In the genomic region with DNA sequence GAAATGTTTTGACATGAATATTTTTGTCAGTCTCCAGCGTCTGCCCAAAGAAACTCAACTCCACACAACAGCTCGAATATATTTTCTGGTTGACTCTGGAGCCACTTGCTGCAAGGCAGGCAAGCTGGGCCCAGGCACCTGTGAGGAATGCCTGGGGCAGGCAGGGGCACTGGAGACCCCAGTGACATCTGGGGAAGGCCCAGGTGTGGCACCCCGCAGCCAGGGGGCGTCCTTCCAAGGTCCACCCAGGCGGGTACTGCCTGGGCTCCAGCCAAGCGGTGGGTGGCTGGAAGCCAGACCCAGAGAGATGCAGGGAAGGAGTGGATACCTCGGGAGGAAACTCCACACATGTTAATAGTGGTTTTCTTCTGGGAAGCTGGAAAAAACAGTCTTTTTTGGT, we compare ENCODE assay signal across 26 cellular contexts.
DNase-seq lines count a peak whose midpoint lies in the region; ATAC-seq, FAIRE-seq and TF ChIP-seq lines count a peak whose summit lies in the region.
"Had no signal": no experiment of that assay in that cellular context is flagged by ENCODE, and none has a peak within 500 bp of the region (broad histone marks: within the 10 kb centered on the region; RNA-seq: fewer than 3 reads in every experiment).

No MANE protein-coding gene starts in this region.

- dilution Hi-C loops in IMR-90 (cut with HindIII; ENCODE audit: low sequenced_read_pairs, unreplicated experiment) = no loop called here

- H2BK12ac ChIP-seq in H1 (ENCODE audit: low read depth, low read length) = no peak overlapping the region

- no peaks in the 10 kb centered on the region for H3K23me2 ChIP-seq in H1 (ENCODE audit: low read depth, low read length)

- no peak for TF ChIP-seq POLR2A in IMR-90 (IDR thresholded peaks at IDR 0.05; ENCODE audit: low read depth, low read length)
- no peak for TF ChIP-seq POLR2A in H1 (IDR thresholded peaks at IDR 0.05; ENCODE audit: control extremely low read depth in 1 of 2, low read depth in 2 of 2, low read length in 2 of 2)
- no peak for TF ChIP-seq POLR2A in testis (IDR thresholded peaks at IDR 0.05)
- TF ChIP-seq POLR2A in ovary (IDR thresholded peaks at IDR 0.05) = no peak

- H3K27ac ChIP-seq in right atrium auricular region = no peak overlapping the region
- H3K27ac ChIP-seq in IMR-90 (ENCODE audit: insufficient read depth, low read length) = no peak overlapping the region
- no peak overlapping the region for H3K27ac ChIP-seq in H1 (ENCODE audit: low read depth, low read length)
- H3K27ac ChIP-seq in testis = no peak overlapping the region
- H3K27ac ChIP-seq in ovary = no peak overlapping the region
- H3K27ac ChIP-seq: ascending aorta, gastrocnemius medialis, left lung had no signal

- H3K9me3 ChIP-seq in right atrium auricular region (peaks cover 4 to 22% of the 10 kb centered on the region in 2 donors), IMR-90 (ENCODE audit: control insufficient read depth, insufficient read depth, low read length) (peaks cover 6% of the 10 kb centered on the region), H1 (ENCODE audit: insufficient read depth in 2 of 2, low read depth in 1 of 2, low read length in 1 of 2) (peaks cover 11 to 14% of the 10 kb centered on the region in 2 experiments; a peak in 3 of 4 replicates), testis (no peaks in the 10 kb centered on the region), ovary (no peaks in the 10 kb centered on the region)
- H3K9me3 ChIP-seq: gastrocnemius medialis, SK-N-SH had no signal

- in situ Hi-C loops in IMR-90 (cut with MboI; ENCODE audit: low sequenced_read_pairs) = no loop called here

- H3K18ac ChIP-seq in IMR-90 (ENCODE audit: low read depth, low read length) (no peak overlapping the region), H1 (ENCODE audit: extremely low read depth, low read length) (no peak overlapping the region)

- FAIRE-seq in H1 (lab: Jason Lieb, UNC) = no peak

- H3K36me3 ChIP-seq in right atrium auricular region (no peaks in the 10 kb centered on the region), IMR-90 (ENCODE audit: control insufficient read depth, insufficient read depth, low read length) (no peaks in the 10 kb centered on the region), H1 (ENCODE audit: control insufficient read depth in 2 of 4, insufficient read depth in 4 of 4, low read length in 3 of 4) (no peaks in the 10 kb centered on the region), testis (ENCODE audit: low read depth, missing control alignments) (no peaks in the 10 kb centered on the region), ovary (no peaks in the 10 kb centered on the region)
- H3K36me3 ChIP-seq: ascending aorta, gastrocnemius medialis, left lung, stomach had no signal

- H4K91ac ChIP-seq in IMR-90 (ENCODE audit: insufficient read depth, low read depth, low read length) (no peak overlapping the region), H1 (replicated peaks; ENCODE audit: insufficient read length, low read length) (no peak overlapping the region)

- no peaks in the 10 kb centered on the region for H3K79me1 ChIP-seq in IMR-90 (ENCODE audit: low read depth in 1 of 2, low read length in 2 of 2)
- H3K79me1 ChIP-seq in H1 (ENCODE audit: low read depth, low read length) = no peaks in the 10 kb centered on the region

- no peak for TF ChIP-seq EP300 in H1 (IDR thresholded peaks at IDR 0.05; ENCODE audit: borderline replicate concordance in 1 of 2, low read depth in 2 of 2, low read length in 2 of 2)
- no peak for TF ChIP-seq EP300 in ovary (IDR thresholded peaks at IDR 0.05)

- intact Hi-C loops in Right ventricle myocardium inferior (cut with DNase I) = no loop called here
- intact Hi-C loops in IMR-90 (cut with micrococcal nuclease) = no loop called here
- intact Hi-C loops in testis (cut with DNase I; ENCODE audit: low total_unique reads) = no loop called here
- intact Hi-C loops in ovary (cut with DNase I) = no loop called here

- H3K79me2 ChIP-seq in H1 (ENCODE audit: control insufficient read depth in 1 of 2, insufficient read depth in 2 of 2, low read length in 2 of 2) = no peaks in the 10 kb centered on the region

- H3K4me1 ChIP-seq in right atrium auricular region (no peaks in the 10 kb centered on the region), IMR-90 (ENCODE audit: control insufficient read depth, insufficient read depth, low read length) (no peaks in the 10 kb centered on the region), H1 (replicated peaks in 1 of 4; ENCODE audit: control insufficient read depth in 3 of 4, insufficient read depth in 4 of 4, low read length in 3 of 4) (no peaks in the 10 kb centered on the region), testis (no peaks in the 10 kb centered on the region), ovary (ENCODE audit: insufficient read depth) (no peaks in the 10 kb centered on the region)
- H3K4me1 ChIP-seq: ascending aorta, gastrocnemius medialis, left lung had no signal

- CTCF ChIA-PET in IMR-90 (lab: Yijun Ruan, JAX) = interaction anchor here (0.6 to 0.9 kb wide), 2 partner anchors 456 to 1413 kb away, joined by 3 read pairs; no protein-coding TSS in a partner anchor
- CTCF ChIA-PET in H1 (lab: Charles Lee; ENCODE audit: partially characterized antibody) = interaction anchor here (0.9 to 6.2 kb wide), 3 partner anchors 17 to 25 kb away, joined by 3 to 31 read pairs (median 5); no protein-coding TSS in a partner anchor

- H3K14ac ChIP-seq in IMR-90 (replicated peaks; ENCODE audit: low read depth, low read length) (no peak overlapping the region), H1 (ENCODE audit: insufficient read length) (no peak overlapping the region)

- no peak overlapping the region for H3K4me3 Mint-ChIP-seq in type B pancreatic cell
- H3K4me3 Mint-ChIP-seq: activated CD4-positive, alpha-beta memory T cell treated with anti-CD3 and anti-CD28 coated beads for 36 hours; activated naive CD8-positive, alpha-beta T cell treated with anti-CD3 and anti-CD28 coated beads, Interleukin-2, amount 10 ng/mL, durations not matched to agents 7 days and 5 days; B cell; CD8-positive, alpha-beta memory T cell; T-helper 1 cell treated with Interleukin-12 subunit alpha and Interleukin-12 subunit beta and Interleukin-4 antibody, amounts not matched to agents 30 μg/mL and 1 μg/mL, for 36 hours had no signal

- H2BK5ac ChIP-seq in IMR-90 (ENCODE audit: low read depth, low read length, poor library complexity, severe bottlenecking) (no peak overlapping the region), H1 (ENCODE audit: low read depth, low read length) (no peak overlapping the region)

- no peak overlapping the region for H4K5ac ChIP-seq in IMR-90 (ENCODE audit: low read depth, low read length)
- H4K5ac ChIP-seq in H1 (ENCODE audit: insufficient read length, low read depth, low read length) = no peak overlapping the region

- H3K9me3 Mint-ChIP-seq in type B pancreatic cell = no peaks in the 10 kb centered on the region

- no peaks in the 10 kb centered on the region for H3K36me3 Mint-ChIP-seq in type B pancreatic cell
- H3K36me3 Mint-ChIP-seq: activated CD4-positive, alpha-beta memory T cell treated with anti-CD3 and anti-CD28 coated beads for 36 hours; activated naive CD8-positive, alpha-beta T cell treated with anti-CD3 and anti-CD28 coated beads, Interleukin-2, amount 10 ng/mL, durations not matched to agents 7 days and 5 days; CD8-positive, alpha-beta memory T cell had no signal

- H2AK5ac ChIP-seq in IMR-90 (ENCODE audit: low read depth, low read length) (no peak overlapping the region), H1 (ENCODE audit: low read depth, low read length) (no peak overlapping the region)

- H3K56ac ChIP-seq in IMR-90 (ENCODE audit: extremely low read depth, insufficient read depth, low read length) = no peak overlapping the region
- H3K56ac ChIP-seq in H1 (replicated peaks; ENCODE audit: insufficient read length, low read depth, low read length) = no peak overlapping the region

- H3K4me3 ChIP-seq in right atrium auricular region (no peak overlapping the region), IMR-90 (ENCODE audit: insufficient read depth, low read depth, low read length) (no peak overlapping the region), H1 (ENCODE audit: extremely low read depth in 1 of 4, insufficient read depth in 2 of 4, low read depth in 3 of 4, low read length in 4 of 4) (no peak overlapping the region), testis (no peak overlapping the region), ovary (no peak overlapping the region)
- H3K4me3 ChIP-seq: ascending aorta, gastrocnemius medialis, left lung, stomach had no signal

- H3K27me3 ChIP-seq in right atrium auricular region = no peaks in the 10 kb centered on the region
- no peaks in the 10 kb centered on the region for H3K27me3 ChIP-seq in IMR-90 (ENCODE audit: control insufficient read depth, insufficient read depth, low read length)
- H3K27me3 ChIP-seq in H1 (replicated peaks in 1 of 4; ENCODE audit: control insufficient read depth in 3 of 4, extremely low read depth in 1 of 4, insufficient read depth in 3 of 4, low read length in 3 of 4) = no peaks in the 10 kb centered on the region
- no peaks in the 10 kb centered on the region for H3K27me3 ChIP-seq in testis
- no peaks in the 10 kb centered on the region for H3K27me3 ChIP-seq in ovary
- H3K27me3 ChIP-seq: ascending aorta, gastrocnemius medialis, left lung, stomach had no signal

- no peaks in the 10 kb centered on the region for H3K9me1 ChIP-seq in IMR-90 (ENCODE audit: insufficient read depth, low read length)

- H2BK120ac ChIP-seq in IMR-90 (ENCODE audit: low read depth, low read length) (no peak overlapping the region), H1 (replicated peaks; ENCODE audit: low read depth, low read length) (no peak overlapping the region)

- H2BK15ac ChIP-seq in IMR-90 (ENCODE audit: low read depth, low read length) = no peak overlapping the region
- H2BK15ac ChIP-seq in H1 (ENCODE audit: low read length) = no peak overlapping the region

- H4K8ac ChIP-seq in IMR-90 (ENCODE audit: low read depth in 2 of 2, low read length in 2 of 2) (no peak overlapping the region), H1 (ENCODE audit: extremely low read depth, insufficient read depth, low read length) (no peak overlapping the region)

- no peak overlapping the region for H2AK9ac ChIP-seq in IMR-90 (replicated peaks; ENCODE audit: low read depth, low read length, poor library complexity)

- TF ChIP-seq RAD21 in IMR-90 (IDR thresholded peaks at IDR 0.05; ENCODE audit: low read length) (no peak), H1 (IDR thresholded peaks at IDR 0.05 in 1 of 2, conservative IDR thresholded peaks at IDR 0.05 in 1 of 2; ENCODE audit: low read depth in 2 of 2, low read length in 2 of 2) (no peak)

- H3K4ac ChIP-seq in IMR-90 (ENCODE audit: low read depth, low read length) (no peak overlapping the region), H1 (replicated peaks; ENCODE audit: insufficient read length, low read depth, low read length) (no peak overlapping the region)

- no peak for ATAC-seq in Right ventricle myocardium inferior
- no peak for ATAC-seq in IMR-90 (ENCODE audit: low read depth)
- ATAC-seq: activated CD4-positive, CD25-positive, alpha-beta regulatory T cell treated with anti-CD3 and anti-CD28 coated beads, Interleukin-2, amount 50 U/mL, for 24 hours; gastrocnemius medialis; left lung had no signal

- peaks cover 6% of the 10 kb centered on the region for H3K27me3 Mint-ChIP-seq in type B pancreatic cell
- H3K27me3 Mint-ChIP-seq: B cell had no signal

- H3K23ac ChIP-seq in IMR-90 (ENCODE audit: low read depth, low read length) (no peak overlapping the region), H1 (ENCODE audit: insufficient read length) (no peak overlapping the region)

- no peak overlapping the region for H3K9ac ChIP-seq in IMR-90 (ENCODE audit: low read depth, low read length)
- H3K9ac ChIP-seq in H1 (replicated peaks in 1 of 4; ENCODE audit: extremely low read depth in 1 of 4, low read depth in 3 of 4, low read length in 3 of 4) = no peak overlapping the region
- H3K9ac ChIP-seq: SK-N-SH had no signal

- POLR2A ChIA-PET in IMR-90 (lab: Charles Lee; ENCODE audit: unreplicated experiment) (interaction anchor here (0.6 kb wide), 1 partner anchor 648 kb away, joined by 4 read pairs; no protein-coding TSS in a partner anchor), H1 (lab: Charles Lee; ENCODE audit: partially characterized antibody) (no interaction called here)

- no peak overlapping the region for H2BK20ac ChIP-seq in IMR-90 (ENCODE audit: low read depth, low read length)
- H2BK20ac ChIP-seq in H1 (ENCODE audit: low read length) = no peak overlapping the region

- TF ChIP-seq CTCF in right atrium auricular region (IDR thresholded peaks at IDR 0.05) (no peak), IMR-90 (conservative IDR thresholded peaks at IDR 0.05; ENCODE audit: low read depth, low read length) (no peak), H1 (IDR thresholded peaks at IDR 0.05; ENCODE audit: control extremely low read depth in 1 of 3, insufficient read depth in 1 of 3, low read depth in 1 of 3, low read length in 3 of 3) (peak in 2 of 3 experiments; percentile 17 to 25; a peak in 2 of 4 replicates), type B pancreatic cell (conservative IDR thresholded peaks at IDR 0.05) (peak; percentile 25), testis (IDR thresholded peaks at IDR 0.05) (no peak), ovary (IDR thresholded peaks at IDR 0.05) (no peak)

- no peak overlapping the region for H3K4me2 ChIP-seq in IMR-90 (ENCODE audit: low read depth, low read length)
- no peak overlapping the region for H3K4me2 ChIP-seq in H1 (ENCODE audit: insufficient read depth in 1 of 2, low read depth in 2 of 2, low read length in 2 of 2)
- H3K4me2 ChIP-seq: SK-N-SH had no signal

- no peaks in the 10 kb centered on the region for H4K20me1 ChIP-seq in IMR-90 (ENCODE audit: insufficient read depth, low read length)
- no peaks in the 10 kb centered on the region for H4K20me1 ChIP-seq in H1 (replicated peaks in 1 of 2; ENCODE audit: control insufficient read depth in 1 of 2, insufficient read depth in 2 of 2, low read length in 2 of 2)

- no peaks in the 10 kb centered on the region for H3K4me1 Mint-ChIP-seq in type B pancreatic cell (ENCODE audit: unreplicated experiment)
- H3K4me1 Mint-ChIP-seq: activated naive CD8-positive, alpha-beta T cell treated with anti-CD3 and anti-CD28 coated beads, Interleukin-2, amount 10 ng/mL, durations not matched to agents 7 days and 5 days; CD8-positive, alpha-beta memory T cell had no signal

- BruUV-seq in IMR-90 (replicated peaks; lab: Mats Ljungman, UMichigan) = no TSS peak

- no CpG with 5 or more reads among the region's 7 CpGs for WGBS in IMR-90 (ENCODE audit: extremely low coverage in 2 of 2, insufficient read length in 1 of 2), 2 experiments
- WGBS in H1 (ENCODE audit: extremely low coverage in 1 of 2, insufficient coverage in 1 of 2, insufficient read length in 1 of 2, insufficient replicate concordance in 2 of 2, low coverage in 1 of 2, low lambda C conversion rate in 2 of 2, missing lambda C conversion rate in 1 of 2), 2 experiments = 87% methylated on average over 7 of the region's 7 CpGs; no CpG with 5 or more reads in 1 of the 2 experiments
- WGBS in testis, 2 donors = 83 to 86% methylated on average over 7 of the region's 7 CpGs
- WGBS in ovary, 3 donors = 67 to 69% (median 68%) methylated on average over 7 of the region's 7 CpGs

- no peak overlapping the region for H3K27ac Mint-ChIP-seq in type B pancreatic cell
- H3K27ac Mint-ChIP-seq: activated CD4-positive, alpha-beta memory T cell treated with anti-CD3 and anti-CD28 coated beads for 36 hours; activated naive CD8-positive, alpha-beta T cell treated with anti-CD3 and anti-CD28 coated beads, Interleukin-2, amount 10 ng/mL, durations not matched to agents 7 days and 5 days; B cell; CD8-positive, alpha-beta memory T cell; T-helper 1 cell treated with Interleukin-12 subunit alpha and Interleukin-12 subunit beta and Interleukin-4 antibody, amounts not matched to agents 30 μg/mL and 1 μg/mL, for 36 hours had no signal

- H2AFZ ChIP-seq in IMR-90 (replicated peaks; ENCODE audit: low read length, poor library complexity) = peak overlapping the region; percentile 63
- H2AFZ ChIP-seq in H1 (ENCODE audit: low read length) = no peak overlapping the region

- DNase-seq in right atrium auricular region (ENCODE audit: low spot score) (peak; percentile 28), Right ventricle myocardium inferior (ENCODE audit: missing footprints) (no peak), IMR-90 (no peak), H1 (ENCODE audit: low read depth in 1 of 2, low spot score in 2 of 2) (no peak), type B pancreatic cell (ENCODE audit: extremely low spot score, unreplicated experiment) (no peak), hippocampal formation (lab: John Stamatoyannopoulos, UW) (no peak), testis (no peak), ovary (no peak)
- DNase-seq: activated CD4-positive, alpha-beta memory T cell treated with anti-CD3 and anti-CD28 coated beads for 36 hours; activated gamma-delta T cell; activated naive CD8-positive, alpha-beta T cell treated with anti-CD3 and anti-CD28 coated beads, Interleukin-2, amount 10 ng/mL, durations not matched to agents 7 days and 5 days; CD8-positive, alpha-beta memory T cell; gastrocnemius medialis; GDM1; left lung; mesendoderm; NCI-H1105 treated with DMSO at 0.1 percent for 48 hours; NCI-H2081; NCI-H226; SK-N-SH; stomach; trophoblast cell had no signal

Comparison
In these comparisons a context has a peak if more than half of its experiments do, and no peak if none do; other contexts are left out.
1. CTCF ChIP-seq: peak in H1 (2 of 3) and type B pancreatic cell (single experiment); none in right atrium auricular region (0 of 2), IMR-90 (single experiment), testis (0 of 3) and ovary (0 of 3).